Comparison of ENCODE assay signal across 10 cellular contexts in the genomic region with DNA sequence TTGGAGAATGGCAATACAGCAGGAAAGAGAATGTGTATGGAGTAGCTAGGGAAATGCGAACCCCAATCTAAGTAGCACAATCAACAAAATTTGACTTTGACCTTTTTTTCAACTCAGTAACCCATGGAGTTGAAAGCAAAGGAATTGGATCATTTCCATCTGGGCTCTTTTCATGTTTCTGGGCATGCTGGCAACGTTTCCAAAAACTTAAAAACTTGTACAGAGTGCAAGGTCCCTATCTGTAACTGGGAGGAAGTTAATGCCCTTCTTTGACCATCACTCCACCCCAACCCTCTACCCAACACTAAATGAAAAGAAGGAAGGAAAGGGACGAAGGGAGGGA. TPM values are rescaled to one million over a fixed set of nuclear protein-coding genes. Genes with fewer than 3 reads are reported as not detected.
DNase-seq lines count a peak whose midpoint lies in the region; ATAC-seq and TF ChIP-seq lines count a peak whose summit lies in the region.
"Had no signal": no experiment of that assay in that cellular context is flagged by ENCODE, and none has a peak within 500 bp of the region (broad histone marks: within the 10 kb centered on the region; RNA-seq: fewer than 3 reads in every experiment).

No MANE protein-coding gene starts in this region.

- no peaks in the 10 kb centered on the region for H3K27me3 Mint-ChIP-seq in activated naive CD4-positive, alpha-beta T cell treated with anti-CD3 and anti-CD28 coated beads, Interleukin-2, amount 50 U/mL, for 24 hours
- H3K27me3 Mint-ChIP-seq in activated CD4-positive, alpha-beta memory T cell treated with anti-CD3 and anti-CD28 coated beads for 36 hours = no peaks in the 10 kb centered on the region
- no peaks in the 10 kb centered on the region for H3K27me3 Mint-ChIP-seq in mesothelial cell of epicardium (ENCODE audit: low read depth)

- H3K9me3 ChIP-seq in uterus = no peaks in the 10 kb centered on the region
- H3K9me3 ChIP-seq: HAP-1 had no signal

- no peak overlapping the region for H3K27ac Mint-ChIP-seq in activated naive CD4-positive, alpha-beta T cell treated with anti-CD3 and anti-CD28 coated beads, Interleukin-2, amount 50 U/mL, for 24 hours
- peak overlapping the region in 1 of 2 donors; percentile 68 for H3K27ac Mint-ChIP-seq in activated naive CD4-positive, alpha-beta T cell treated with anti-CD3 and anti-CD28 coated beads, Interleukin-2, amount 50 U/mL, for 72 hours
- H3K27ac Mint-ChIP-seq in activated CD4-positive, alpha-beta memory T cell treated with anti-CD3 and anti-CD28 coated beads for 36 hours = no peak overlapping the region
- peak overlapping the region; percentile 75 for H3K27ac Mint-ChIP-seq in mesothelial cell of epicardium

- peaks cover 3% of the 10 kb centered on the region for H3K36me3 Mint-ChIP-seq in activated naive CD4-positive, alpha-beta T cell treated with anti-CD3 and anti-CD28 coated beads, Interleukin-2, amount 50 U/mL, for 24 hours
- no peaks in the 10 kb centered on the region for H3K36me3 Mint-ChIP-seq in activated naive CD4-positive, alpha-beta T cell treated with anti-CD3 and anti-CD28 coated beads, Interleukin-2, amount 50 U/mL, for 72 hours
- no peaks in the 10 kb centered on the region for H3K36me3 Mint-ChIP-seq in activated CD4-positive, alpha-beta memory T cell treated with anti-CD3 and anti-CD28 coated beads for 36 hours
- peaks cover 3% of the 10 kb centered on the region for H3K36me3 Mint-ChIP-seq in mesothelial cell of epicardium

- CTCF ChIA-PET in activated CD4-positive, alpha-beta memory T cell treated with anti-CD3 and anti-CD28 coated beads for 36 hours (lab: Charles Lee) = no interaction called here

- intact Hi-C loops in activated CD4-positive, alpha-beta memory T cell treated with anti-CD3 and anti-CD28 coated beads for 36 hours (cut with micrococcal nuclease) = loop anchor here (1.0 to 2.0 kb wide), 4 partner anchors 76 to 1801 kb away; a partner anchor contains a TSS
- intact Hi-C loops in uterus (cut with DNase I; ENCODE audit: low total_unique reads) = loop anchor here (5.0 kb wide), 2 partner anchors 73 to 477 kb away; a partner anchor contains a TSS

- H3K9me3 Mint-ChIP-seq in activated naive CD4-positive, alpha-beta T cell treated with anti-CD3 and anti-CD28 coated beads, Interleukin-2, amount 50 U/mL, for 24 hours = no peaks in the 10 kb centered on the region
- H3K9me3 Mint-ChIP-seq in activated naive CD4-positive, alpha-beta T cell treated with anti-CD3 and anti-CD28 coated beads, Interleukin-2, amount 50 U/mL, for 72 hours = no peaks in the 10 kb centered on the region
- no peaks in the 10 kb centered on the region for H3K9me3 Mint-ChIP-seq in activated CD4-positive, alpha-beta memory T cell treated with anti-CD3 and anti-CD28 coated beads for 36 hours
- peaks cover 4% of the 10 kb centered on the region for H3K9me3 Mint-ChIP-seq in mesothelial cell of epicardium

- POLR2A ChIA-PET in activated CD4-positive, alpha-beta memory T cell treated with anti-CD3 and anti-CD28 coated beads for 36 hours (lab: Charles Lee) = no interaction called here

- peaks cover 16% of the 10 kb centered on the region for H3K4me1 Mint-ChIP-seq in activated naive CD4-positive, alpha-beta T cell treated with anti-CD3 and anti-CD28 coated beads, Interleukin-2, amount 50 U/mL, for 24 hours
- peaks cover 14% of the 10 kb centered on the region for H3K4me1 Mint-ChIP-seq in activated CD4-positive, alpha-beta memory T cell treated with anti-CD3 and anti-CD28 coated beads for 36 hours (ENCODE audit: low read depth)
- peaks cover 27% of the 10 kb centered on the region for H3K4me1 Mint-ChIP-seq in mesothelial cell of epicardium

- peak overlapping the region; percentile 94 to 95 for H3K27ac ChIP-seq in uterus

- H3K4me1 ChIP-seq in uterus = no peaks in the 10 kb centered on the region

- no peak for TF ChIP-seq POLR2A in uterus (IDR thresholded peaks at IDR 0.05)

- no peak for ATAC-seq in activated naive CD4-positive, alpha-beta T cell treated with anti-CD3 and anti-CD28 coated beads, Interleukin-2, amount 50 U/mL, for 72 hours
- no peak for ATAC-seq in HG02973 (IDR thresholded peaks at IDR 0.05; ENCODE audit: unreplicated experiment)

- no peak for TF ChIP-seq CTCF in mesothelial cell of epicardium (IDR thresholded peaks at IDR 0.05; ENCODE audit: unreplicated experiment)
- TF ChIP-seq CTCF in uterus (IDR thresholded peaks at IDR 0.05) = no peak

- peak overlapping the region; percentile 87 for H3K4me3 Mint-ChIP-seq in activated naive CD4-positive, alpha-beta T cell treated with anti-CD3 and anti-CD28 coated beads, Interleukin-2, amount 50 U/mL, for 24 hours
- peak overlapping the region; percentile 18 for H3K4me3 Mint-ChIP-seq in activated CD4-positive, alpha-beta memory T cell treated with anti-CD3 and anti-CD28 coated beads for 36 hours
- H3K4me3 Mint-ChIP-seq in mesothelial cell of epicardium = peak overlapping the region; percentile 83

- H3K27me3 ChIP-seq in uterus = no peaks in the 10 kb centered on the region

- DNase-seq in activated naive CD4-positive, alpha-beta T cell treated with anti-CD3 and anti-CD28 coated beads, Interleukin-2, amount 50 U/mL, for 72 hours (ENCODE audit: low spot score in 2 of 2) = no peak
- no peak for DNase-seq in activated CD4-positive, alpha-beta memory T cell treated with anti-CD3 and anti-CD28 coated beads for 36 hours
- DNase-seq in mesothelial cell of epicardium (ENCODE audit: low spot score in 2 of 2, unreplicated experiment in 2 of 2) = no peak
- DNase-seq in uterus = no peak
- no peak for DNase-seq in HT-29 (ENCODE audit: low spot score)
- no peak for DNase-seq in DMS79 (lab: John Stamatoyannopoulos, UW)
- DNase-seq: SIG-M5 had no signal

- H3K36me3 ChIP-seq in uterus = no peaks in the 10 kb centered on the region

- no peak overlapping the region for H3K4me3 ChIP-seq in uterus
- H3K4me3 ChIP-seq: HAP-1 had no signal

RNA-seq across cellular contexts. Expression of a gene that starts 1.3 kb away (rescaled TPM):
- 10 to 100 TPM; 15.8 to 18.4 TPM for total RNA-seq in activated naive CD4-positive, alpha-beta T cell treated with anti-CD3 and anti-CD28 coated beads, Interleukin-2, amount 50 U/mL, for 72 hours
- 10 to 100 TPM; 21.9 to 22.6 TPM for total RNA-seq in activated CD4-positive, alpha-beta memory T cell treated with anti-CD3 and anti-CD28 coated beads for 36 hours
- 32.8 to 34.3 TPM (median 33.2 TPM) in 3 replicates for total RNA-seq in mesothelial cell of epicardium
- total RNA-seq in uterus = 10 to 100 TPM; 38.9 to 58.8 (median 52.2) TPM
- total RNA-seq in HT-29 (2014; rRNA removed; shearing (Covaris generic)) = 39.5 and 43.0 TPM in 2 replicates

Comparison
In these comparisons a context has a peak if more than half of its experiments do, and no peak if none do; other contexts are left out.
1. H3K4me3 Mint-ChIP-seq: peak in every context shown above with its lines; median percentile 87 in activated naive CD4-positive, alpha-beta T cell treated with anti-CD3 and anti-CD28 coated beads, Interleukin-2, amount 50 U/mL, for 24 hours; 83 in mesothelial cell of epicardium; 18 in activated CD4-positive, alpha-beta memory T cell treated with anti-CD3 and anti-CD28 coated beads for 36 hours.